Comparison of ENCODE assay signal across 22 cellular contexts in genomic region chr10:53952698-53953097, GRCh38.
"Had no signal": no experiment of that assay in that cellular context is flagged by ENCODE, and none has a peak within 500 bp of the region (broad histone marks: within the 10 kb centered on the region; RNA-seq: fewer than 3 reads in every experiment).

No MANE protein-coding gene starts in this region.

- H3K36me3 ChIP-seq: neural progenitor cell, prostate gland, right atrium auricular region, sigmoid colon, thoracic aorta, transverse colon, vagina had no signal

- H3K9ac ChIP-seq: neural progenitor cell had no signal

- H3K27ac Mint-ChIP-seq: immature natural killer cell; naive thymus-derived CD4-positive, alpha-beta T cell; nephron; neural progenitor cell; stimulated activated effector memory CD8-positive, alpha-beta T cell treated with anti-CD3 and anti-CD28 coated beads, Interleukin-12 subunit alpha, Interleukin-12 subunit beta, amount 100 ng/mL, for 72 hours; stimulated activated naive CD8-positive, alpha-beta T cell treated with anti-CD3 and anti-CD28 coated beads, Interleukin-15, Interleukin-2, amounts not matched to agents 100 ng/mL and 50 ng/mL, for 24 hours had no signal

- H3K4me2 ChIP-seq: neural progenitor cell had no signal

- H3K4me1 ChIP-seq: neural progenitor cell, prostate gland, right atrium auricular region, sigmoid colon, transverse colon, vagina had no signal

- H3K27ac ChIP-seq: dorsolateral prefrontal cortex, neural progenitor cell, prostate gland, right atrium auricular region, sigmoid colon, thoracic aorta, transverse colon, vagina had no signal

- FAIRE-seq: colon, frontal cortex had no signal

- H3K4me1 Mint-ChIP-seq: immature natural killer cell; naive thymus-derived CD4-positive, alpha-beta T cell; nephron; neural progenitor cell; stimulated activated effector memory CD8-positive, alpha-beta T cell treated with anti-CD3 and anti-CD28 coated beads, Interleukin-12 subunit alpha, Interleukin-12 subunit beta, amount 100 ng/mL, for 72 hours had no signal

- H3K9me3 ChIP-seq: prostate gland, right atrium auricular region, thoracic aorta, transverse colon, vagina had no signal

- H2AFZ ChIP-seq: neural progenitor cell had no signal

- H3K27me3 Mint-ChIP-seq: naive thymus-derived CD4-positive, alpha-beta T cell; stimulated activated naive CD8-positive, alpha-beta T cell treated with anti-CD3 and anti-CD28 coated beads, Interleukin-15, Interleukin-2, amounts not matched to agents 100 ng/mL and 50 ng/mL, for 24 hours had no signal

- DNase-seq: dorsolateral prefrontal cortex; effector CD4-positive, alpha-beta T cell; hypothalamus; immature natural killer cell; islet precursor cell; midbrain; naive thymus-derived CD4-positive, alpha-beta T cell; nucleus accumbens; sigmoid colon; stimulated activated CD4-positive, alpha-beta T cell treated with anti-CD3 and anti-CD28 coated beads, Interleukin-2, amount 100 ng/mL, for 24 hours; stimulated activated CD4-positive, alpha-beta T cell treated with anti-CD3 and anti-CD28 coated beads, Interleukin-4, amount 100 ng/mL, for 24 hours; transverse colon had no signal

- H3K4me3 ChIP-seq: dorsolateral prefrontal cortex, neural progenitor cell, prostate gland, right atrium auricular region, sigmoid colon, thoracic aorta, transverse colon, vagina had no signal

- H3K36me3 Mint-ChIP-seq: immature natural killer cell; naive thymus-derived CD4-positive, alpha-beta T cell; neural progenitor cell; stimulated activated effector memory CD8-positive, alpha-beta T cell treated with anti-CD3 and anti-CD28 coated beads, Interleukin-12 subunit alpha, Interleukin-12 subunit beta, amount 100 ng/mL, for 72 hours had no signal

- ATAC-seq: naive thymus-derived CD4-positive, alpha-beta T cell; stimulated activated effector memory CD8-positive, alpha-beta T cell treated with anti-CD3 and anti-CD28 coated beads, Interleukin-12 subunit alpha, Interleukin-12 subunit beta, amount 100 ng/mL, for 72 hours had no signal

- H3K27me3 ChIP-seq: dorsolateral prefrontal cortex, neural progenitor cell, right atrium auricular region, sigmoid colon, transverse colon, vagina had no signal

- H3K4me3 Mint-ChIP-seq: immature natural killer cell; naive thymus-derived CD4-positive, alpha-beta T cell; nephron; neural progenitor cell; stimulated activated effector memory CD8-positive, alpha-beta T cell treated with anti-CD3 and anti-CD28 coated beads, Interleukin-12 subunit alpha, Interleukin-12 subunit beta, amount 100 ng/mL, for 72 hours; stimulated activated naive CD8-positive, alpha-beta T cell treated with anti-CD3 and anti-CD28 coated beads, Interleukin-15, Interleukin-2, amounts not matched to agents 100 ng/mL and 50 ng/mL, for 24 hours had no signal
